In genomic region chr5:53481887-53482716, GRCh38 we compare ENCODE assay signal across 8 cellular contexts. TPM values are rescaled to one million over a fixed set of nuclear protein-coding genes. Genes with fewer than 3 reads are reported as not detected.
DNase-seq lines count a peak whose midpoint lies in the region; ATAC-seq and TF ChIP-seq lines count a peak whose summit lies in the region.

No MANE protein-coding gene starts in this region.

- WGBS in GM23248 (ENCODE audit: low coverage in 1 of 2, low lambda C conversion rate in 2 of 2, missing lambda C conversion rate in 2 of 2), 2 experiments: 0 to 2% methylated on average over 33 to 36 of the region's 36 CpGs
- WGBS in liver: under 1% methylated on average over 36 of the region's 36 CpGs

- peaks cover 35% of the 10 kb centered on the region for H3K79me2 ChIP-seq in GM23248 (ENCODE audit: insufficient read depth)
- no peaks in the 10 kb centered on the region for H3K79me2 ChIP-seq in Karpas-422 (ENCODE audit: low read length)

- H3K27me3 ChIP-seq in GM23248 (replicated peaks; ENCODE audit: insufficient read depth): no peaks in the 10 kb centered on the region
- no peaks in the 10 kb centered on the region for H3K27me3 ChIP-seq in Karpas-422 (ENCODE audit: low read length)
- no peaks in the 10 kb centered on the region for H3K27me3 ChIP-seq in liver (ENCODE audit: control insufficient read depth in 4 of 4, insufficient read depth in 4 of 4, low read length in 3 of 4)

- intact Hi-C loops in activated B cell treated with CpG ODN at 0.5 μM for 24 hours (cut with micrococcal nuclease): loop anchor here (1.0 kb wide), 1 partner anchor 736 kb away; no protein-coding TSS in a partner anchor

- peak overlapping the region; percentile 54 for H3K4me3 ChIP-seq in GM12865 (ENCODE audit: low read depth, low read length)
- peak overlapping the region; percentile 95 for H3K4me3 ChIP-seq in GM23248
- H3K4me3 ChIP-seq in Karpas-422 (ENCODE audit: low read length): peak overlapping the region; percentile 56
- H3K4me3 ChIP-seq in liver (ENCODE audit: low read depth in 1 of 3, low read length in 3 of 3): peak overlapping the region; percentile 82 to 93 (median 85)

- in situ Hi-C loops in GM23248 (cut with MboI): no loop called here

- H3K27ac Mint-ChIP-seq in activated B cell treated with CpG ODN at 0.5 μM for 24 hours: no peak overlapping the region

- H3K27ac ChIP-seq in GM23248 (peak overlapping the region; percentile 83), Karpas-422 (ENCODE audit: low read length) (no peak overlapping the region), liver (ENCODE audit: low read depth in 1 of 2, low read length in 2 of 2) (peak overlapping the region; percentile 87 to 91)

- peak; percentile 62 for ATAC-seq in activated B cell treated with CpG ODN at 0.5 μM for 24 hours (ENCODE audit: low read depth)

- H3K27me3 Mint-ChIP-seq in activated B cell treated with CpG ODN at 0.5 μM for 24 hours: peaks cover 44% of the 10 kb centered on the region

- POLR2A ChIA-PET in activated B cell treated with CpG ODN at 0.5 μM for 24 hours (lab: Charles Lee): no interaction called here

- CTCF ChIA-PET in activated B cell treated with CpG ODN at 0.5 μM for 24 hours (lab: Charles Lee): no interaction called here

- H3F3A ChIP-seq in GM23248 (ENCODE audit: insufficient read depth): peaks cover 30% of the 10 kb centered on the region; the same call in 1 of the 2 replicates

- H3K4me2 ChIP-seq in GM23248 (ENCODE audit: unreplicated experiment) (peak overlapping the region; percentile 100), Karpas-422 (ENCODE audit: low read depth, low read length, poor library complexity, severe bottlenecking) (peak overlapping the region; percentile 73)

- DNase-seq in GM12865 (ENCODE audit: low read depth) (peak; percentile 71), GM23248 (peak; percentile 94), Karpas-422 (peak; percentile 67), activated B cell treated with CpG ODN at 0.5 μM for 24 hours (peak; percentile 40), dedifferentiated amniotic fluid mesenchymal stem cell (ENCODE audit: extremely low spot score) (peak; percentile 76), globus pallidus (ENCODE audit: low spot score) (no peak)
- peak in 2 of 3 experiments; percentile 22 to 65 for DNase-seq in stimulated activated CD4-positive, alpha-beta T cell treated with anti-CD3 and anti-CD28 coated beads, TNF-alpha, amount 100 ng/mL, for 24 hours (ENCODE audit: low read depth in 3 of 3)

- H3K9me3 ChIP-seq in GM23248 (ENCODE audit: low read depth) (no peaks in the 10 kb centered on the region), Karpas-422 (ENCODE audit: low read length) (no peaks in the 10 kb centered on the region), liver (ENCODE audit: control insufficient read depth in 4 of 4, low read length in 3 of 4) (no peaks in the 10 kb centered on the region)

- no peaks in the 10 kb centered on the region for H3K36me3 Mint-ChIP-seq in activated B cell treated with CpG ODN at 0.5 μM for 24 hours (ENCODE audit: low read depth)

- H3K9me2 ChIP-seq in GM23248 (ENCODE audit: insufficient read depth): no peaks in the 10 kb centered on the region
- H3K9me2 ChIP-seq in Karpas-422 (replicated peaks; ENCODE audit: insufficient read depth, low read length): no peaks in the 10 kb centered on the region

- H4K20me1 ChIP-seq in GM23248 (ENCODE audit: insufficient read depth) (no peaks in the 10 kb centered on the region), Karpas-422 (ENCODE audit: insufficient read depth, low read depth, low read length) (no peaks in the 10 kb centered on the region)

- H3K9ac ChIP-seq in GM23248 (peak overlapping the region; percentile 93), Karpas-422 (ENCODE audit: low read length) (peak overlapping the region; percentile 51), liver (ENCODE audit: low read depth in 1 of 2, low read length in 2 of 2) (peak overlapping the region; percentile 82 to 96)

- H3K4me1 ChIP-seq in GM23248 (ENCODE audit: insufficient read depth) (peaks cover 20% of the 10 kb centered on the region), Karpas-422 (ENCODE audit: low read length) (peaks cover 15% of the 10 kb centered on the region), liver (ENCODE audit: control insufficient read depth in 4 of 4, insufficient read depth in 4 of 4, low read length in 3 of 4) (peaks cover 8 to 40% (median 32%) of the 10 kb centered on the region in 4 donors)

- H3K9me3 Mint-ChIP-seq in activated B cell treated with CpG ODN at 0.5 μM for 24 hours: no peaks in the 10 kb centered on the region

- H2AFZ ChIP-seq in GM23248 (peak overlapping the region; percentile 95), Karpas-422 (ENCODE audit: low read length) (peak overlapping the region; percentile 67)

- H3K4me1 Mint-ChIP-seq in activated B cell treated with CpG ODN at 0.5 μM for 24 hours: peaks cover 39% of the 10 kb centered on the region

- TF ChIP-seq RAD21 in liver (IDR thresholded peaks at IDR 0.05): peak; percentile 28 to 63

- peak overlapping the region; percentile 84 for H3K4me3 Mint-ChIP-seq in activated B cell treated with CpG ODN at 0.5 μM for 24 hours

- H3K36me3 ChIP-seq in GM23248 (ENCODE audit: low read depth): peaks cover 32% of the 10 kb centered on the region
- H3K36me3 ChIP-seq in Karpas-422 (ENCODE audit: insufficient read depth, low read length): no peaks in the 10 kb centered on the region
- peaks cover 2 to 16% (median 13%) of the 10 kb centered on the region in 4 donors for H3K36me3 ChIP-seq in liver (ENCODE audit: control insufficient read depth in 4 of 4, insufficient read depth in 3 of 4, low read depth in 1 of 4, low read length in 3 of 4)

- TF ChIP-seq CTCF in GM12865 (IDR thresholded peaks at IDR 0.05; ENCODE audit: insufficient read depth, low read depth, low read length, missing control alignments) (no peak), activated B cell treated with CpG ODN at 0.5 μM for 24 hours (IDR thresholded peaks at IDR 0.05) (peak; percentile 24), liver (IDR thresholded peaks at IDR 0.05; ENCODE audit: low read depth, low read length, missing input control) (peak; percentile 43)

TF ChIP-seq in liver, 16 proteins besides CTCF, POLR2A, EP300 and RAD21 (continues in another document):
- no peak for TF ChIP-seq JUND (IDR thresholded peaks at IDR 0.05)
- no peak for TF ChIP-seq HNF4A (conservative IDR thresholded peaks at IDR 0.05)
- TF ChIP-seq ZBTB33 (IDR thresholded peaks at IDR 0.05): peak; percentile 31
- peak; percentile 51 for TF ChIP-seq SP1 (IDR thresholded peaks at IDR 0.05)
- no peak for TF ChIP-seq FOXA1 (IDR thresholded peaks at IDR 0.05)
- TF ChIP-seq RXRA (IDR thresholded peaks at IDR 0.05): peak in 1 of 2 donors; percentile 19
- TF ChIP-seq MAX (IDR thresholded peaks at IDR 0.05): no peak
- no peak for TF ChIP-seq HNF4G (IDR thresholded peaks at IDR 0.05)
- TF ChIP-seq EGR1 (IDR thresholded peaks at IDR 0.05; ENCODE audit: low read depth in 2 of 2): peak in 1 of 2 donors; percentile 40
- TF ChIP-seq ATF3 (IDR thresholded peaks at IDR 0.05): no peak
- no peak for TF ChIP-seq FOXA2 (IDR thresholded peaks at IDR 0.05)
- no peak for TF ChIP-seq GABPA (IDR thresholded peaks at IDR 0.05 in 1 of 2, conservative IDR thresholded peaks at IDR 0.05 in 1 of 2)
- peak; percentile 61 for TF ChIP-seq YY1 (IDR thresholded peaks at IDR 0.05)

RNA-seq across cellular contexts. Expression of gene FST, which starts 1.7 kb away (rescaled TPM):
- 61.2 and 87.0 TPM in 2 replicates for total RNA-seq in GM23248 (2014; rRNA removed; shearing (Covaris generic))
- 56.0 and 85.0 TPM in 2 replicates for polyA plus RNA-seq in GM23248 (2016; fragmentation: Nextera tagmentation; extraction: Ambion mirVana)
- not detected in 2 replicates for total RNA-seq in Karpas-422 (2014; rRNA removed; shearing (Covaris generic); ENCODE audit: low replicate concordance)
- total RNA-seq in activated B cell treated with CpG ODN at 0.5 μM for 24 hours: not detected in 2 replicates
- 10 to 100 TPM in 1 of 2 donors, 1 to 10 TPM in 1; 5.6 to 29.2 TPM for total RNA-seq in liver
- polyA plus RNA-seq in liver: 10 to 100 TPM in 1 of 2 donors, 1 to 10 TPM in 1; 7.3 to 26.4 TPM
